Comparison of ENCODE assay signal across 8 cellular contexts in genomic region chr12:88111074-88111652, GRCh38. TPM values are rescaled to one million over a fixed set of nuclear protein-coding genes. Genes with fewer than 3 reads are reported as not detected.
DNase-seq lines count a peak whose midpoint lies in the region; ATAC-seq, FAIRE-seq and TF ChIP-seq lines count a peak whose summit lies in the region.

No MANE protein-coding gene starts in this region.

- no peaks in the 10 kb centered on the region for H4K20me1 ChIP-seq in K562 (replicated peaks; ENCODE audit: control insufficient read depth, insufficient read depth, low read length)

- TF ChIP-seq POLR2A in heart left ventricle (IDR thresholded peaks at IDR 0.05): no peak
- TF ChIP-seq POLR2A in K562 (conservative IDR thresholded peaks at IDR 0.05): no peak

- WGBS in heart left ventricle, 4 donors: 15 to 36% (median 20%) methylated on average over 1 of the region's 1 CpG
- 60% methylated on average over 1 of the region's 1 CpG for WGBS in K562 (ENCODE audit: insufficient coverage, low coverage, missing lambda C conversion rate)

- no peaks in the 10 kb centered on the region for H3K79me2 ChIP-seq in K562 (ENCODE audit: control insufficient read depth, insufficient read depth, low read length)

- in situ Hi-C loops in K562 (cut with MboI): loop anchor here (25.0 kb wide), 1 partner anchor 876 kb away; no protein-coding TSS in a partner anchor

- no peaks in the 10 kb centered on the region for H3K4me1 ChIP-seq in heart left ventricle
- H3K4me1 ChIP-seq in K562 (replicated peaks in 1 of 2; ENCODE audit: control insufficient read depth in 2 of 2, insufficient read depth in 2 of 2, low read length in 2 of 2): no peaks in the 10 kb centered on the region
- H3K4me1 ChIP-seq in left lung: no peaks in the 10 kb centered on the region

- H3K27ac ChIP-seq in heart left ventricle (no peak overlapping the region), K562 (ENCODE audit: extremely low read depth, low read depth, low read length) (no peak overlapping the region), left lung (no peak overlapping the region)

- H3K4me3 ChIP-seq in heart left ventricle: peak overlapping the region in 6 of 12 donors; percentile 14 to 38 (median 20)
- H3K4me3 ChIP-seq in K562: no peak overlapping the region
- no peak overlapping the region for H3K4me3 ChIP-seq in left lung

- DNase-seq in heart left ventricle (no peak), Right ventricle myocardium inferior (ENCODE audit: missing footprints) (no peak), NCI-H1436 treated with DMSO at 0.1 percent for 48 hours (lab: John Stamatoyannopoulos, UW) (peak; percentile 32), K562 (ENCODE audit: extremely low read depth in 1 of 4, low spot score in 3 of 4) (peak in 2 of 4 experiments; percentile 12 to 25), left lung (no peak), ecto neural progenitor cell (ENCODE audit: low spot score) (no peak), T-helper 9 cell (no peak), NCI-H446 treated with DMSO at 0.1 percent for 48 hours (lab: John Stamatoyannopoulos, UW) (no peak)

- TF ChIP-seq RAD21 in K562 (CRISPR knock-in tag; conservative IDR thresholded peaks at IDR 0.05 in 1 of 2, IDR thresholded peaks at IDR 0.05 in 1 of 2): peak; percentile 58 to 63

- no peak overlapping the region for H3K4me2 ChIP-seq in K562 (ENCODE audit: insufficient read depth, low read length)

- TF ChIP-seq CTCF in heart left ventricle (IDR thresholded peaks at IDR 0.05) (peak; percentile 10 to 60 (median 38)), K562 (IDR thresholded peaks at IDR 0.05 in 2 of 3, conservative IDR thresholded peaks at IDR 0.05 in 1 of 3; ENCODE audit: insufficient read depth in 2 of 3, low read depth in 1 of 3, low read length in 3 of 3) (peak in 2 of 3 experiments; percentile 17 to 57; a peak in 2 of 6 replicates), left lung (IDR thresholded peaks at IDR 0.05) (peak in 1 of 2 donors; percentile 43)

- H3K9me3 ChIP-seq in heart left ventricle (no peaks in the 10 kb centered on the region), K562 (replicated peaks; ENCODE audit: control insufficient read depth, insufficient read depth, low read depth, low read length) (no peaks in the 10 kb centered on the region), left lung (no peaks in the 10 kb centered on the region)

- CTCF ChIA-PET in K562 (lab: Yijun Ruan, JAX; ENCODE audit: low intra/inter-chr PET ratio): interaction anchor here (1.7 kb wide), 1 partner anchor 883 kb away, joined by 4 read pairs; no protein-coding TSS in a partner anchor

- no TSS peak for BruUV-seq in K562 (replicated peaks; lab: Mats Ljungman, UMichigan)

- intact Hi-C loops in heart left ventricle (cut with DNase I): loop anchor here in 6 of 10 donors (5.0 to 10.0 kb wide), 2 partner anchors 881 to 884 kb away; no protein-coding TSS in a partner anchor
- intact Hi-C loops in Right ventricle myocardium inferior (cut with DNase I): loop anchor here (5.0 kb wide), 1 partner anchor 886 kb away; no protein-coding TSS in a partner anchor
- intact Hi-C loops in K562 (cut with micrococcal nuclease): loop anchor here (5.0 to 10.0 kb wide), 3 partner anchors 281 to 1344 kb away; no protein-coding TSS in a partner anchor
- intact Hi-C loops in left lung (cut with DNase I): no loop called here

- FAIRE-seq in K562 (lab: Jason Lieb, UNC): peak; percentile 59

- no peaks in the 10 kb centered on the region for H3K27me3 ChIP-seq in heart left ventricle
- H3K27me3 ChIP-seq in K562 (ENCODE audit: control insufficient read depth in 2 of 2, insufficient read depth in 2 of 2, low read length in 2 of 2): no peaks in the 10 kb centered on the region
- H3K27me3 ChIP-seq in left lung: no peaks in the 10 kb centered on the region

- no peak overlapping the region for H3K9ac ChIP-seq in K562 (ENCODE audit: insufficient read depth in 1 of 2, low read depth in 2 of 2, low read length in 2 of 2)

- ATAC-seq in heart left ventricle (no peak), Right ventricle myocardium inferior (no peak), K562 (no peak), left lung (peak; percentile 70)

- POLR2A ChIA-PET in K562 (lab: Yijun Ruan, JAX): interaction anchor here (1.2 kb wide), 1 partner anchor 11 kb away, joined by 3 read pairs; no protein-coding TSS in a partner anchor

- no peaks in the 10 kb centered on the region for H3K9me1 ChIP-seq in K562 (ENCODE audit: control insufficient read depth, insufficient read depth, low read length)

- no peak overlapping the region for H2AFZ ChIP-seq in K562 (ENCODE audit: low read depth, low read length)

- H3K36me3 ChIP-seq in heart left ventricle (peaks cover 0 to 88% (median 65%) of the 10 kb centered on the region in 9 donors), K562 (ENCODE audit: control insufficient read depth, insufficient read depth, low read length) (peaks cover 70% of the 10 kb centered on the region), left lung (peaks cover 0 to 30% of the 10 kb centered on the region in 2 donors)

- no peak for TF ChIP-seq EP300 in K562 (IDR thresholded peaks at IDR 0.05; ENCODE audit: low read length)

TF ChIP-seq in K562, 482 proteins besides CTCF, POLR2A, EP300 and RAD21:
- 0 out of 2 replicates have a peak, but pooled peaks have one; percentile 14 for TF ChIP-seq SMC3 (conservative IDR thresholded peaks at IDR 0.05; ENCODE audit: insufficient read depth, low read depth, low read length)
- TF ChIP-seq RBM34 (IDR thresholded peaks at IDR 0.05; ENCODE audit: borderline replicate concordance, insufficient read depth, low read length): no peak

RNA-seq across cellular contexts. Expression of gene CEP290, which starts 30.7 kb away (rescaled TPM):
- total RNA-seq in heart left ventricle: 10 to 100 TPM in 3 of 9 donors, 1 to 10 TPM in 6; 6.0 to 11.1 (median 7.7) TPM
- polyA plus RNA-seq in heart left ventricle: 1 to 10 TPM; 3.0 to 5.0 TPM
- total RNA-seq in Right ventricle myocardium inferior: 6.1 TPM
- total RNA-seq in K562 (2011; cell fraction: chromatin; rRNA removed; ENCODE audit: low replicate concordance): 18.3 and 107 TPM in 2 replicates
- 8.3 and 11.3 TPM in 2 replicates for total RNA-seq in K562 (2011; cell fraction: nucleolus; rRNA removed)
- total RNA-seq in K562 (2011; cell fraction: nucleoplasm; rRNA removed): 21.1 and 22.5 TPM in 2 replicates
- 14.1 and 19.3 TPM in 2 replicates for total RNA-seq in K562 (2014; rRNA removed)
- total RNA-seq in K562 (2014; rRNA removed; fragmentation: Illumina TruSeq; extraction: Trizol): 19.4 and 23.0 TPM in 2 replicates
- total RNA-seq in K562 (2015; rRNA removed; fragmentation: Illumina TruSeq; extraction: Trizol): 16.5 and 18.2 TPM in 2 replicates
- 16.4 and 18.3 TPM in 2 replicates for total RNA-seq in K562 (2021)
- polyA plus RNA-seq in K562 (2011; rRNA removed): 5.8 and 8.0 TPM in 2 replicates
- 4.8 TPM in 2 replicates for polyA plus RNA-seq in K562 (2011; cell fraction: cytosol; rRNA removed)
- polyA plus RNA-seq in K562 (2011; cell fraction: nucleus; rRNA removed): 12.5 and 12.8 TPM in 2 replicates
- polyA plus RNA-seq in K562 (2012): 5.5 and 5.9 TPM in 2 replicates
- polyA plus RNA-seq in K562 (2014; fragmentation: Illumina TruSeq; extraction: Trizol): 13.2 and 13.5 TPM in 2 replicates
- 10 to 100 TPM in 1 of 2 experiments, 1 to 10 TPM in 1; 7.2 to 10.7 TPM for polyA plus RNA-seq in K562 (2014; fragmentation: Nextera tagmentation; extraction: Ambion mirVana)
- polyA plus RNA-seq in K562 (2014; rRNA removed): 9.8 and 18.1 TPM in 2 replicates
- 19.4 and 24.8 TPM in 2 replicates for polyA minus RNA-seq in K562 (2011; rRNA and poly(A)+ RNA removed)
- 6.3 and 6.9 TPM in 2 replicates for polyA minus RNA-seq in K562 (2011; cell fraction: cytosol; rRNA and poly(A)+ RNA removed)
- polyA minus RNA-seq in K562 (2011; cell fraction: nucleus; rRNA and poly(A)+ RNA removed): 32.4 and 42.7 TPM in 2 replicates
- 10 to 100 TPM; 10.8 to 12.3 TPM for total RNA-seq in left lung

RNA-seq across cellular contexts. Expression of gene TMTC3, which starts 30.9 kb away (rescaled TPM):
- total RNA-seq in heart left ventricle (10 to 100 TPM in 4 of 9 donors, 1 to 10 TPM in 5; 7.5 to 13.8 (median 9.8) TPM), Right ventricle myocardium inferior (6.9 TPM), K562 (2014; rRNA removed) (4.0 TPM in 2 replicates), K562 (2014; rRNA removed; fragmentation: Illumina TruSeq; extraction: Trizol) (9.8 and 10.9 TPM in 2 replicates), K562 (2015; rRNA removed; fragmentation: Illumina TruSeq; extraction: Trizol) (9.6 and 9.8 TPM in 2 replicates), K562 (2021) (9.1 and 10.0 TPM in 2 replicates), left lung (10 to 100 TPM; 27.5 to 34.4 TPM)
- polyA plus RNA-seq in heart left ventricle (1 to 10 TPM; 1.2 to 5.7 TPM), K562 (2011; rRNA removed) (5.1 and 7.2 TPM in 2 replicates), K562 (2014; fragmentation: Illumina TruSeq; extraction: Trizol) (3.0 and 4.0 TPM in 2 replicates), K562 (2014; fragmentation: Nextera tagmentation; extraction: Ambion mirVana) (1 to 10 TPM; 4.6 to 4.7 TPM), K562 (2014; rRNA removed) (1.9 and 2.2 TPM in 2 replicates)
- 18.8 and 33.4 TPM in 2 replicates for total RNA-seq in K562 (2011; cell fraction: chromatin; rRNA removed; ENCODE audit: low replicate concordance)
- total RNA-seq in K562 (2011; cell fraction: nucleolus; rRNA removed): 5.5 and 5.9 TPM in 2 replicates
- total RNA-seq in K562 (2011; cell fraction: nucleoplasm; rRNA removed): 15.6 and 27.6 TPM in 2 replicates
- 1.2 and 4.0 TPM in 2 replicates for polyA plus RNA-seq in K562 (2011; cell fraction: cytosol; rRNA removed)
- 4.8 and 4.9 TPM in 2 replicates for polyA plus RNA-seq in K562 (2011; cell fraction: nucleus; rRNA removed)
- 1.2 and 1.7 TPM in 2 replicates for polyA plus RNA-seq in K562 (2012)
- polyA minus RNA-seq in K562 (2011; rRNA and poly(A)+ RNA removed): 43.4 and 44.5 TPM in 2 replicates
- 11.2 and 12.5 TPM in 2 replicates for polyA minus RNA-seq in K562 (2011; cell fraction: cytosol; rRNA and poly(A)+ RNA removed)
- polyA minus RNA-seq in K562 (2011; cell fraction: nucleus; rRNA and poly(A)+ RNA removed): 4.3 and 10.3 TPM in 2 replicates

Comparison
In these comparisons a context has a peak if more than half of its experiments do, and no peak if none do; other contexts are left out.
1. intact Hi-C loops: an anchor here in heart left ventricle (5.0 to 10.0 kb wide), Right ventricle myocardium inferior (5.0 kb wide) and K562 (5.0 to 10.0 kb wide); none called in left lung.